In genomic region chr6:93319304-93319703, GRCh38 we compare ENCODE assay signal across 19 cellular contexts.
"Had no signal": no experiment of that assay in that cellular context is flagged by ENCODE, and none has a peak within 500 bp of the region (broad histone marks: within the 10 kb centered on the region; RNA-seq: fewer than 3 reads in every experiment).

No MANE protein-coding gene starts in this region.

- H3K4me1 ChIP-seq: spleen, upper lobe of left lung had no signal

- H3K27me3 ChIP-seq: spleen, upper lobe of left lung had no signal

- ATAC-seq: activated T-cell treated with anti-CD3 and anti-CD28 coated beads, Interleukin-2, amount 50 U/mL, for 72 hours had no signal

- H3K4me3 ChIP-seq: spleen, thoracic aorta, upper lobe of left lung had no signal

- H3K27ac ChIP-seq: spleen, thoracic aorta, upper lobe of left lung had no signal

- H3K36me3 ChIP-seq: spleen, thoracic aorta, upper lobe of left lung had no signal

- H3K9me3 ChIP-seq: spleen, thoracic aorta, upper lobe of left lung had no signal

- DNase-seq: activated CD4-positive, alpha-beta memory T cell treated with anti-CD3 and anti-CD28 coated beads for 36 hours; activated CD4-positive, alpha-beta T cell treated with anti-CD3 and anti-CD28 coated beads for 48 hours; activated CD4-positive, CD25-positive, alpha-beta regulatory T cell; activated effector memory CD4-positive, alpha-beta T cell treated with Interleukin-2 at 50 U/mL for 16 hours; activated naive CD4-positive, alpha-beta T cell treated with anti-CD3 and anti-CD28 coated beads for 36 hours; activated naive CD8-positive, alpha-beta T cell treated with anti-CD3 and anti-CD28 coated beads, Interleukin-2, amount 10 ng/mL, durations not matched to agents 7 days and 5 days; activated T-cell treated with anti-CD3 and anti-CD28 coated beads, Interleukin-2, amount 50 U/mL, for 72 hours; amniotic stem cell; effector CD4-positive, alpha-beta T cell; erythroblast; foreskin fibroblast; nephron progenitor cell; retina; spleen; stimulated activated CD4-positive, alpha-beta T cell treated with anti-CD3 and anti-CD28 coated beads, Interleukin-4, amount 100 ng/mL, for 1 hour; stimulated activated naive CD4-positive, alpha-beta T cell; T1000; upper lobe of left lung had no signal
